26 cellular contexts compared by ENCODE assay signal in the genomic region with DNA sequence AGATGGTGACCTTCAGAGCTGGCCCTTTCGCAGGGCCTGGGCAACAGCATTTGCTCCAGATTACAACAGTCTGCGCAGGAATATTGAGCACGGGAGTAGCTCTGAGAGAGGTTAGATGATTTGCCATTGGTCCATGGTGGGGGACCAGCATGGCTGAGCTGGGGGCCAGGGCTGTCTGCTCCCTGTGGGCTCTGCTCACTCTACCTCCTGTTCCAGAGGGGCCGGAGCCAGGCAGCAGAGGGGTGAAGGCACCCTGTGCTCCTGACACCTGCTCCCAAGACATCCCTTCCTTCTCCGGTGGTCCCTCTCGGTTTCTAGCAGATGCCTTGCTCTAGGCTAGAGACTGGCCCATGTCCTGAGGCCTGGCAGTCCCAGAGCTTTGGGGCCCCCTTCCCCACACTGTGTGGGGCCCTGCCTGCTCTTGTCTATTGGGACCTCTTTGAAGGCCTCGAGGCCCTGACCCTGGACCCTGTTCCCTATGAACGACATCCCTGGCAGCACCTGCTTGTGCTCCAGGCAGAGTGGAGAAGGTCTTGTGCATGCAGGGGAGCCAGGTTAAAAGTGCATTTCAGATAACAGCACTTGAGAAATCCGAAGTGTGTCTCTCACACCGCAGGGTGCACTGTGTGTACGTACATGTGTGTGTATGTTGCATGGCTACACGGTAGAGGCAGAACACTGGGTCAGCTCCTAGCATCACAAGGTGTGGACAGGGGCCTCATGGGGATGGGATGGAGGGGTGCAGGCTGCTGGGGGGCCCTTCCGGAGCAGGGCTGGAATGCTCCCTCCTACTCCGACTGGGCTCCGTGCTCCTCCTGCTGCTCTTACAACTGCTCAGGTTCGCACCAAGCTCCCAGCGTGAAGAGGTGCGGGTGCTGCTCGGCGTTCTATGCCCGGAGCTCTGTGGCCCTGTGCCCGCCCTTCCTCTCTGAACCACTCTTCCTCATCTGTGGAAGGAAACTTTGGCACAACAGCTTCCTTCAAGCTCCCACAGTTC.
DNase-seq lines count a peak whose midpoint lies in the region; ATAC-seq and TF ChIP-seq lines count a peak whose summit lies in the region.
"Had no signal": no experiment of that assay in that cellular context is flagged by ENCODE, and none has a peak within 500 bp of the region (broad histone marks: within the 10 kb centered on the region; RNA-seq: fewer than 3 reads in every experiment).

No MANE protein-coding gene starts in this region.

- H4K20me1 ChIP-seq in neural progenitor cell (ENCODE audit: low read depth) = peaks cover 4% of the 10 kb centered on the region

- no peak overlapping the region for H3K27ac ChIP-seq in neural progenitor cell
- H3K27ac ChIP-seq: esophagus squamous epithelium, neutrophil had no signal

- no peak overlapping the region for H3K27ac Mint-ChIP-seq in activated naive CD8-positive, alpha-beta T cell treated with anti-CD3 and anti-CD28 coated beads, Interleukin-2, amount 10 ng/mL, durations not matched to agents 7 days and 5 days
- H3K27ac Mint-ChIP-seq in activated naive CD8-positive, alpha-beta T cell treated with anti-CD3 and anti-CD28 coated beads for 36 hours = no peak overlapping the region
- H3K27ac Mint-ChIP-seq in neural progenitor cell = peak overlapping the region; percentile 78
- no peak overlapping the region for H3K27ac Mint-ChIP-seq in type B pancreatic cell
- H3K27ac Mint-ChIP-seq in effector memory CD8-positive, alpha-beta T cell = no peak overlapping the region
- H3K27ac Mint-ChIP-seq: activated CD8-positive, alpha-beta T cell treated with anti-CD3 and anti-CD28 coated beads for 36 hours; activated naive CD4-positive, alpha-beta T cell treated with anti-CD3 and anti-CD28 coated beads for 36 hours had no signal

- H3K4me1 ChIP-seq in neural progenitor cell = peaks cover 32% of the 10 kb centered on the region
- H3K4me1 ChIP-seq: BE2C, esophagus squamous epithelium had no signal

- no peak for ATAC-seq in activated naive CD8-positive, alpha-beta T cell treated with anti-CD3 and anti-CD28 coated beads, Interleukin-2, amount 10 ng/mL, durations not matched to agents 7 days and 5 days (ENCODE audit: low read depth)
- no peak for ATAC-seq in effector memory CD8-positive, alpha-beta T cell (replicated peaks)
- ATAC-seq: activated CD8-positive, alpha-beta T cell treated with anti-CD3 and anti-CD28 coated beads for 36 hours; HCT116; K562; left cardiac atrium had no signal

- no peaks in the 10 kb centered on the region for H3K9me3 ChIP-seq in neural progenitor cell (ENCODE audit: low read depth)
- H3K9me3 ChIP-seq: BE2C, esophagus squamous epithelium, neutrophil had no signal

- H3K27me3 ChIP-seq in neural progenitor cell = no peaks in the 10 kb centered on the region

- TF ChIP-seq CTCF in neural progenitor cell (IDR thresholded peaks at IDR 0.05) = no peak
- TF ChIP-seq CTCF in type B pancreatic cell (conservative IDR thresholded peaks at IDR 0.05) = no peak

- no peaks in the 10 kb centered on the region for H3K36me3 Mint-ChIP-seq in activated naive CD8-positive, alpha-beta T cell treated with anti-CD3 and anti-CD28 coated beads, Interleukin-2, amount 10 ng/mL, durations not matched to agents 7 days and 5 days
- H3K36me3 Mint-ChIP-seq in activated naive CD8-positive, alpha-beta T cell treated with anti-CD3 and anti-CD28 coated beads for 36 hours = no peaks in the 10 kb centered on the region
- no peaks in the 10 kb centered on the region for H3K36me3 Mint-ChIP-seq in neural progenitor cell
- H3K36me3 Mint-ChIP-seq in type B pancreatic cell = no peaks in the 10 kb centered on the region
- H3K36me3 Mint-ChIP-seq in effector memory CD8-positive, alpha-beta T cell (ENCODE audit: insufficient read depth) = no peaks in the 10 kb centered on the region

- H3K4me3 Mint-ChIP-seq in activated naive CD8-positive, alpha-beta T cell treated with anti-CD3 and anti-CD28 coated beads, Interleukin-2, amount 10 ng/mL, durations not matched to agents 7 days and 5 days = no peak overlapping the region
- H3K4me3 Mint-ChIP-seq in activated naive CD8-positive, alpha-beta T cell treated with anti-CD3 and anti-CD28 coated beads for 36 hours = no peak overlapping the region
- H3K4me3 Mint-ChIP-seq in neural progenitor cell (no peak overlapping the region), type B pancreatic cell (no peak overlapping the region)
- H3K4me3 Mint-ChIP-seq in effector memory CD8-positive, alpha-beta T cell = no peak overlapping the region
- H3K4me3 Mint-ChIP-seq: activated CD8-positive, alpha-beta T cell treated with anti-CD3 and anti-CD28 coated beads for 36 hours; activated naive CD4-positive, alpha-beta T cell treated with anti-CD3 and anti-CD28 coated beads for 36 hours had no signal

- H3K36me3 ChIP-seq in neural progenitor cell = no peaks in the 10 kb centered on the region
- H3K36me3 ChIP-seq: BE2C, esophagus squamous epithelium, neutrophil had no signal

- H3K9me3 Mint-ChIP-seq in activated naive CD8-positive, alpha-beta T cell treated with anti-CD3 and anti-CD28 coated beads, Interleukin-2, amount 10 ng/mL, durations not matched to agents 7 days and 5 days = no peaks in the 10 kb centered on the region
- no peaks in the 10 kb centered on the region for H3K9me3 Mint-ChIP-seq in activated naive CD8-positive, alpha-beta T cell treated with anti-CD3 and anti-CD28 coated beads for 36 hours
- H3K9me3 Mint-ChIP-seq in neural progenitor cell = peaks cover 6% of the 10 kb centered on the region
- no peaks in the 10 kb centered on the region for H3K9me3 Mint-ChIP-seq in type B pancreatic cell
- H3K9me3 Mint-ChIP-seq in effector memory CD8-positive, alpha-beta T cell = no peaks in the 10 kb centered on the region
- H3K9me3 Mint-ChIP-seq: activated CD8-positive, alpha-beta T cell treated with anti-CD3 and anti-CD28 coated beads for 36 hours; activated naive CD4-positive, alpha-beta T cell treated with anti-CD3 and anti-CD28 coated beads for 36 hours had no signal

- H3K79me2 ChIP-seq in neural progenitor cell (ENCODE audit: low read depth) = no peaks in the 10 kb centered on the region

- H3K4me1 Mint-ChIP-seq in activated naive CD8-positive, alpha-beta T cell treated with anti-CD3 and anti-CD28 coated beads, Interleukin-2, amount 10 ng/mL, durations not matched to agents 7 days and 5 days = peaks cover 6% of the 10 kb centered on the region
- peaks cover 3% of the 10 kb centered on the region for H3K4me1 Mint-ChIP-seq in activated naive CD8-positive, alpha-beta T cell treated with anti-CD3 and anti-CD28 coated beads for 36 hours
- H3K4me1 Mint-ChIP-seq in neural progenitor cell (peaks cover 53% of the 10 kb centered on the region), type B pancreatic cell (ENCODE audit: unreplicated experiment) (peaks cover 14% of the 10 kb centered on the region)
- peaks cover 0 to 2% of the 10 kb centered on the region in 2 donors for H3K4me1 Mint-ChIP-seq in effector memory CD8-positive, alpha-beta T cell (ENCODE audit: low read depth in 2 of 2)

- POLR2A ChIA-PET in activated naive CD8-positive, alpha-beta T cell treated with anti-CD3 and anti-CD28 coated beads, Interleukin-2, amount 10 ng/mL, durations not matched to agents 7 days and 5 days (lab: Charles Lee) = no interaction called here

- H3F3A ChIP-seq in neural progenitor cell (ENCODE audit: low read depth) = peaks cover 11% of the 10 kb centered on the region

- peak; percentile 10 for DNase-seq in activated naive CD8-positive, alpha-beta T cell treated with anti-CD3 and anti-CD28 coated beads, Interleukin-2, amount 10 ng/mL, durations not matched to agents 7 days and 5 days
- no peak for DNase-seq in activated naive CD8-positive, alpha-beta T cell treated with anti-CD3 and anti-CD28 coated beads for 36 hours
- DNase-seq in activated CD8-positive, alpha-beta memory T cell treated with anti-CD3 and anti-CD28 coated beads, Interleukin-2, amount 50 U/mL, for 48 hours = peak; percentile 25
- no peak for DNase-seq in neural progenitor cell (ENCODE audit: low spot score)
- DNase-seq in type B pancreatic cell (ENCODE audit: extremely low spot score, unreplicated experiment) = peak; percentile 52
- no peak for DNase-seq in NCI-H187 treated with DMSO at 0.1 percent for 48 hours (lab: John Stamatoyannopoulos, UW)
- DNase-seq in stimulated activated naive CD4-positive, alpha-beta T cell (lab: John Stamatoyannopoulos, UW) = no peak
- no peak for DNase-seq in effector memory CD8-positive, alpha-beta T cell
- DNase-seq: ACHN; activated CD8-positive, alpha-beta T cell treated with anti-CD3 and anti-CD28 coated beads for 36 hours; activated naive CD4-positive, alpha-beta T cell treated with anti-CD3 and anti-CD28 coated beads for 36 hours; activated T-cell treated with anti-CD3 and anti-CD28 coated beads, Interleukin-2, amount 50 U/mL, for 1 hour; BE2C; cortex of kidney; DND-41; esophagus squamous epithelium; foreskin melanocyte; left cardiac atrium; mesenchymal stem cell; NCI-H1105 treated with DMSO at 0.1 percent for 48 hours; NCI-H2029 treated with DMSO at 0.1 percent for 48 hours; NCI-H774; T-helper 1 cell had no signal

- no peak overlapping the region for H3K4me2 ChIP-seq in neural progenitor cell

- H2AFZ ChIP-seq in neural progenitor cell (replicated peaks) = no peak overlapping the region

- no peak overlapping the region for H3K9ac ChIP-seq in neural progenitor cell

- no peak overlapping the region for H3K4me3 ChIP-seq in neural progenitor cell
- H3K4me3 ChIP-seq: esophagus squamous epithelium, K562 had no signal

- peaks cover 19% of the 10 kb centered on the region for H3K27me3 Mint-ChIP-seq in activated naive CD8-positive, alpha-beta T cell treated with anti-CD3 and anti-CD28 coated beads, Interleukin-2, amount 10 ng/mL, durations not matched to agents 7 days and 5 days
- peaks cover 18% of the 10 kb centered on the region for H3K27me3 Mint-ChIP-seq in activated naive CD8-positive, alpha-beta T cell treated with anti-CD3 and anti-CD28 coated beads for 36 hours
- H3K27me3 Mint-ChIP-seq in neural progenitor cell (ENCODE audit: insufficient read depth, low read depth) (peaks cover 7% of the 10 kb centered on the region), type B pancreatic cell (peaks cover 30% of the 10 kb centered on the region)
- H3K27me3 Mint-ChIP-seq in effector memory CD8-positive, alpha-beta T cell = peaks cover 47 to 68% of the 10 kb centered on the region in 2 donors

Comparison
In these comparisons a context has a peak if more than half of its experiments do, and no peak if none do; other contexts are left out.
1. DNase-seq: peak in activated naive CD8-positive, alpha-beta T cell treated with anti-CD3 and anti-CD28 coated beads, Interleukin-2, amount 10 ng/mL, durations not matched to agents 7 days and 5 days (single experiment), activated CD8-positive, alpha-beta memory T cell treated with anti-CD3 and anti-CD28 coated beads, Interleukin-2, amount 50 U/mL, for 48 hours (single experiment) and type B pancreatic cell (single experiment); none in activated naive CD8-positive, alpha-beta T cell treated with anti-CD3 and anti-CD28 coated beads for 36 hours (single experiment), neural progenitor cell (single experiment), NCI-H187 treated with DMSO at 0.1 percent for 48 hours (single experiment), stimulated activated naive CD4-positive, alpha-beta T cell (0 of 6) and effector memory CD8-positive, alpha-beta T cell (0 of 3).